Comparison of ENCODE assay signal across 17 cellular contexts in genomic region chr6:143773503-143773902, GRCh38.
DNase-seq lines count a peak whose midpoint lies in the region; TF ChIP-seq lines count a peak whose summit lies in the region.
"Had no signal": no experiment of that assay in that cellular context is flagged by ENCODE, and none has a peak within 500 bp of the region (broad histone marks: within the 10 kb centered on the region; RNA-seq: fewer than 3 reads in every experiment).

No MANE protein-coding gene starts in this region.

- H3K36me3 ChIP-seq in hepatocyte (replicated peaks; ENCODE audit: insufficient read depth, low read depth) (no peaks in the 10 kb centered on the region), skeletal muscle satellite cell (ENCODE audit: insufficient read depth, low read length) (peaks cover 27% of the 10 kb centered on the region), SJCRH30 (peaks cover 14% of the 10 kb centered on the region)

- H3K27me3 ChIP-seq in hepatocyte: no peaks in the 10 kb centered on the region
- no peaks in the 10 kb centered on the region for H3K27me3 ChIP-seq in skeletal muscle satellite cell (ENCODE audit: control insufficient read depth, insufficient read depth, low read length)
- H3K27me3 ChIP-seq in SJCRH30: no peaks in the 10 kb centered on the region

- H3K4me3 ChIP-seq in hepatocyte (no peak overlapping the region), skeletal muscle satellite cell (ENCODE audit: low read length) (no peak overlapping the region), SJCRH30 (no peak overlapping the region)

- H3K9me3 ChIP-seq in hepatocyte (ENCODE audit: low read depth): no peaks in the 10 kb centered on the region
- H3K9me3 ChIP-seq in skeletal muscle satellite cell (replicated peaks; ENCODE audit: low read length): no peaks in the 10 kb centered on the region
- no peaks in the 10 kb centered on the region for H3K9me3 ChIP-seq in SJCRH30 (replicated peaks)

- WGBS in hepatocyte (ENCODE audit: low lambda C conversion rate, missing lambda C conversion rate): 37% methylated on average over 3 of the region's 3 CpGs

- peaks cover 31% of the 10 kb centered on the region for H3K4me1 ChIP-seq in hepatocyte (ENCODE audit: insufficient read depth)
- H3K4me1 ChIP-seq in skeletal muscle satellite cell (ENCODE audit: control insufficient read depth, insufficient read depth, low read length): peaks cover 29% of the 10 kb centered on the region
- no peaks in the 10 kb centered on the region for H3K4me1 ChIP-seq in SJCRH30

- POLR2A ChIA-PET in GM10248 (lab: Yijun Ruan, JAX): no interaction called here

- no peak overlapping the region for H3K9ac ChIP-seq in skeletal muscle satellite cell (ENCODE audit: low read depth, low read length)

- H3K4me2 ChIP-seq in hepatocyte (peak overlapping the region; percentile 29), skeletal muscle satellite cell (ENCODE audit: low read length) (peak overlapping the region; percentile 33)

- DNase-seq in HCEC 1CT: peak; percentile 4
- DNase-seq in dedifferentiated amniotic fluid mesenchymal stem cell (ENCODE audit: extremely low spot score): peak; percentile 42
- DNase-seq in hepatocyte (ENCODE audit: low spot score): no peak
- no peak for DNase-seq in GM10248 (ENCODE audit: extremely low spot score)
- DNase-seq in H4 (ENCODE audit: low spot score): no peak
- no peak for DNase-seq in AG08396 (ENCODE audit: low spot score)
- no peak for DNase-seq in SJCRH30
- DNase-seq: activated CD8-positive, alpha-beta T cell treated with anti-CD3 and anti-CD28 coated beads, Interleukin-2, amount 10 ng/mL, durations not matched to agents 7 days and 5 days; activated effector memory CD4-positive, alpha-beta T cell treated with Interleukin-2 at 50 U/mL for 16 hours; effector CD8-positive, alpha-beta T cell; glutamatergic neuron; kidney; NCI-H1417; NCI-H2227 treated with DMSO at 0.1 percent for 48 hours; SHP77 treated with DMSO at 0.1 percent for 48 hours; stimulated activated CD4-positive, alpha-beta T cell treated with anti-CD3 and anti-CD28 coated beads, Interleukin-4, amount 100 ng/mL, for 1 hour had no signal

- peaks cover 9% of the 10 kb centered on the region for H3K79me2 ChIP-seq in hepatocyte

- CTCF ChIA-PET in GM10248 (lab: Yijun Ruan, JAX): interaction anchor here (1.0 kb wide), 1 partner anchor 14 kb away, joined by 3 read pairs; no protein-coding TSS in a partner anchor

- no peaks in the 10 kb centered on the region for H4K20me1 ChIP-seq in hepatocyte (ENCODE audit: insufficient read depth, poor library complexity, severe bottlenecking)

- H3K27ac ChIP-seq in hepatocyte (peak overlapping the region; percentile 81), SJCRH30 (no peak overlapping the region)

- H3K9me2 ChIP-seq in hepatocyte (replicated peaks; ENCODE audit: insufficient read depth): no peaks in the 10 kb centered on the region

- TF ChIP-seq CTCF in hepatocyte (IDR thresholded peaks at IDR 0.05; ENCODE audit: poor library complexity) (no peak), GM10248 (IDR thresholded peaks at IDR 0.05; ENCODE audit: control extremely low read depth, extremely low read depth, low read depth, missing control alignments) (no peak)

- no peak overlapping the region for H2AFZ ChIP-seq in hepatocyte

Comparison
In these comparisons a context has a peak if more than half of its experiments do, and no peak if none do; other contexts are left out.
1. DNase-seq: peak in HCEC 1CT (single experiment) and dedifferentiated amniotic fluid mesenchymal stem cell (single experiment); none in hepatocyte (single experiment), GM10248 (single experiment), H4 (single experiment), AG08396 (single experiment) and SJCRH30 (0 of 2).